17 cellular contexts compared by ENCODE assay signal in the genomic region with DNA sequence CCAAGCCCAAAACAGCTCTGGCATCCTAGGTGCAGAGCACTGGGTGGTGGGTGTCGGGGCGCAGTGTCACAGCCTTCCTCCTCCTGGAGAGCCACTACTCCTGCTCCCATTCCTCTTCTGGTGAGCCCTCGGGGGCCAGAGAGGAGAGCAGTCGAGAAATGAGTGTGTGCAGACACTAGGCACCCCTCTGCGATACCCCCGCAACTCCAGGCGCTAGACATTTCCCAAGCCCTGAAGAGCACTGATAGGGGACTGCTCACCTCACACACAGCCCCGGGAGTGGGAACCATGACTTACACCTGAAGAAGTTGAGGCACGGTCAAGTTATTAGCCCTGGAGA.
"Had no signal": no experiment of that assay in that cellular context is flagged by ENCODE, and none has a peak within 500 bp of the region (broad histone marks: within the 10 kb centered on the region; RNA-seq: fewer than 3 reads in every experiment).

No MANE protein-coding gene starts in this region.

- H3K27ac Mint-ChIP-seq: activated CD8-positive, alpha-beta memory T cell treated with anti-CD3 and anti-CD28 coated beads, Interleukin-2, amount 10 ng/mL, durations not matched to agents 7 days and 5 days; dendritic cell treated with granulocyte-macrophage colony-stimulating factor and Interleukin-4, amounts not matched to agents 40 ng/mL and 50 ng/mL, for 4 days; endodermal cell; immature natural killer cell; stimulated activated naive CD8-positive, alpha-beta T cell treated with anti-CD3 and anti-CD28 coated beads, Interleukin-15, Interleukin-2, amounts not matched to agents 100 ng/mL and 50 ng/mL, for 24 hours had no signal

- ATAC-seq: activated CD4-positive, CD25-positive, alpha-beta regulatory T cell treated with anti-CD3 and anti-CD28 coated beads, Interleukin-2, amount 50 U/mL, for 24 hours; activated CD8-positive, alpha-beta memory T cell treated with anti-CD3 and anti-CD28 coated beads, Interleukin-2, amount 10 ng/mL, durations not matched to agents 7 days and 5 days; right lobe of liver had no signal

- H3K36me3 ChIP-seq: ascending aorta, breast epithelium, heart left ventricle, right lobe of liver, thyroid gland had no signal

- H3K9me3 ChIP-seq: ascending aorta, breast epithelium, heart left ventricle, psoas muscle, right lobe of liver, thyroid gland had no signal

- H3K36me3 Mint-ChIP-seq: activated CD8-positive, alpha-beta memory T cell treated with anti-CD3 and anti-CD28 coated beads, Interleukin-2, amount 10 ng/mL, durations not matched to agents 7 days and 5 days; immature natural killer cell had no signal

- H3K9me3 Mint-ChIP-seq: dendritic cell treated with granulocyte-macrophage colony-stimulating factor and Interleukin-4, amounts not matched to agents 40 ng/mL and 50 ng/mL, for 4 days; endodermal cell; immature natural killer cell; stimulated activated naive CD8-positive, alpha-beta T cell treated with anti-CD3 and anti-CD28 coated beads, Interleukin-15, Interleukin-2, amounts not matched to agents 100 ng/mL and 50 ng/mL, for 24 hours had no signal

- H3K4me3 ChIP-seq: breast epithelium, psoas muscle, right lobe of liver, smooth muscle cell, thyroid gland had no signal

- H3K27ac ChIP-seq: ascending aorta, breast epithelium, heart left ventricle, psoas muscle, right lobe of liver, thyroid gland had no signal

- DNase-seq: activated CD8-positive, alpha-beta memory T cell treated with anti-CD3 and anti-CD28 coated beads, Interleukin-2, amount 10 ng/mL, durations not matched to agents 7 days and 5 days; activated effector memory CD4-positive, alpha-beta T cell treated with anti-CD3 and anti-CD28 coated beads, Interleukin-2, amount 50 U/mL, for 16 hours; immature natural killer cell; right lobe of liver; stimulated activated CD4-positive, alpha-beta T cell treated with anti-CD3 and anti-CD28 coated beads, Interleukin-4, amount 100 ng/mL, for 4 hours; stimulated activated CD8-positive, alpha-beta memory T cell treated with anti-CD3 and anti-CD28 coated beads, Interleukin-4, amount 100 ng/mL, for 48 hours; T-helper 9 cell; thyroid gland had no signal

- H3K4me1 ChIP-seq: ascending aorta, breast epithelium, right lobe of liver had no signal

- H3K27me3 ChIP-seq: ascending aorta, thyroid gland had no signal

- H3K4me3 Mint-ChIP-seq: activated CD8-positive, alpha-beta memory T cell treated with anti-CD3 and anti-CD28 coated beads, Interleukin-2, amount 10 ng/mL, durations not matched to agents 7 days and 5 days; dendritic cell treated with granulocyte-macrophage colony-stimulating factor and Interleukin-4, amounts not matched to agents 40 ng/mL and 50 ng/mL, for 4 days; endodermal cell; stimulated activated naive CD8-positive, alpha-beta T cell treated with anti-CD3 and anti-CD28 coated beads, Interleukin-15, Interleukin-2, amounts not matched to agents 100 ng/mL and 50 ng/mL, for 24 hours had no signal
